In genomic region chr2:2921011-2921720, GRCh38 we compare ENCODE assay signal across 15 cellular contexts.
A peak's percentile ranks its signal among the peaks of the same experiment; 100 is the strongest.
DNase-seq lines count a peak whose midpoint lies in the region; TF ChIP-seq lines count a peak whose summit lies in the region.
"Had no signal": no experiment of that assay in that cellular context is flagged by ENCODE, and none has a peak within 500 bp of the region (broad histone marks: within the 10 kb centered on the region; RNA-seq: fewer than 3 reads in every experiment).

No MANE protein-coding gene starts in this region.

- H3K4me3 ChIP-seq in vagina = no peak overlapping the region
- H3K4me3 ChIP-seq: BLaER1, GM23248 had no signal

- H3K27ac ChIP-seq in vagina = no peak overlapping the region
- H3K27ac ChIP-seq: 22Rv1, BLaER1, C4-2B, GM23248 had no signal

- H3K9me3 ChIP-seq in vagina = peaks cover 1% of the 10 kb centered on the region
- H3K9me3 ChIP-seq: BLaER1, Caco-2 had no signal

- intact Hi-C loops in vagina (cut with DNase I) = loop anchor here (5.0 kb wide), 1 partner anchor 1659 kb away; no protein-coding TSS in a partner anchor

- DNase-seq in activated CD8-positive, alpha-beta memory T cell treated with anti-CD3 and anti-CD28 coated beads for 24 hours = peak; percentile 35
- no peak for DNase-seq in activated CD8-positive, alpha-beta memory T cell treated with anti-CD3 and anti-CD28 coated beads, Interleukin-2, amount 50 U/mL, for 48 hours
- DNase-seq in mesenteric fat pad (ENCODE audit: low spot score) (peak; percentile 75), vagina (ENCODE audit: extremely low spot score in 2 of 2) (peak; percentile 60 to 81), dedifferentiated amniotic fluid mesenchymal stem cell (ENCODE audit: extremely low spot score) (no peak), NCI-H446 (lab: John Stamatoyannopoulos, UW) (no peak)
- DNase-seq: Caco-2; CD4-positive, CD25-positive, alpha-beta regulatory T cell; DMS153; DND-41; GM23248; H9 had no signal

- H3K4me1 ChIP-seq in vagina = no peaks in the 10 kb centered on the region
- H3K4me1 ChIP-seq: BLaER1, Caco-2 had no signal

- no peaks in the 10 kb centered on the region for H3K27me3 ChIP-seq in vagina
- H3K27me3 ChIP-seq: BLaER1 had no signal

- no peak for TF ChIP-seq POLR2A in vagina (IDR thresholded peaks at IDR 0.05)

- TF ChIP-seq CTCF in vagina (IDR thresholded peaks at IDR 0.05) = no peak

- no peaks in the 10 kb centered on the region for H3K36me3 ChIP-seq in vagina
- H3K36me3 ChIP-seq: BLaER1 had no signal

Comparison
In these comparisons a context has a peak if more than half of its experiments do, and no peak if none do; other contexts are left out.
1. DNase-seq: peak in activated CD8-positive, alpha-beta memory T cell treated with anti-CD3 and anti-CD28 coated beads for 24 hours (single experiment), mesenteric fat pad (single experiment) and vagina (2 of 2); none in activated CD8-positive, alpha-beta memory T cell treated with anti-CD3 and anti-CD28 coated beads, Interleukin-2, amount 50 U/mL, for 48 hours (single experiment), dedifferentiated amniotic fluid mesenchymal stem cell (single experiment) and NCI-H446 (0 of 2).